In the genomic region with DNA sequence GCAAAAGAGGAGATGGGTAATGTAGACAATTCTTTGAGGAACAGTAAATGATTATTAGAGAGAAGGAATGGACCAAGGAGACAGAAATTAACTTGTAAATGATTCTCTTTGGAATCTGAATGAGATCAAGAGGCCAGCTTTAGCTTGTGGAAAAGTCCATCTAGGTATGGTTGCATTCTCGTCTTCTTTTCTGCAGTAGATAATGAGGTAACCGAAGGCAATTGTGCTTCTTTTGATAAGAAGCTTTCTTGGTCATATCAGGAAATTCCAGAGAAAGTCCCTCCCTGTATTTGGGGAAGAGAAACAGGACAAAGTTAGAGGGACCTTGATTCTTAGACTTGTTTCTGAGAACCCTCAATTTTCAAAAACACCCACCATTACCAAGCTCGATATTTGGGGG, we compare ENCODE assay signal across 12 cellular contexts.
DNase-seq lines count a peak whose midpoint lies in the region; ATAC-seq and TF ChIP-seq lines count a peak whose summit lies in the region.
"Had no signal": no experiment of that assay in that cellular context is flagged by ENCODE, and none has a peak within 500 bp of the region (broad histone marks: within the 10 kb centered on the region; RNA-seq: fewer than 3 reads in every experiment).

No MANE protein-coding gene starts in this region.

- POLR2A ChIA-PET in SK-N-SH (lab: Yijun Ruan, JAX) = interaction anchor here (0.7 to 1.9 kb wide), 11 partner anchors 9 to 1747 kb away, joined by 3 to 20 read pairs (median 4); a partner anchor contains a TSS

- no peak for TF ChIP-seq EP300 in SK-N-SH (IDR thresholded peaks at IDR 0.05; ENCODE audit: borderline replicate concordance in 1 of 2, low read depth in 1 of 2, low read length in 1 of 2)

- peaks cover 22% of the 10 kb centered on the region for H3K36me3 Mint-ChIP-seq in effector memory CD8-positive, alpha-beta T cell (ENCODE audit: insufficient read depth)

- WGBS in SK-N-SH (ENCODE audit: low lambda C conversion rate) = 84% methylated on average over 3 of the region's 3 CpGs
- no CpG with 5 or more reads among the region's 3 CpGs for WGBS in trophoblast cell (ENCODE audit: extremely low coverage, insufficient coverage, insufficient read length)

- H3K27ac ChIP-seq in SK-N-SH (ENCODE audit: low read depth in 2 of 2, low read length in 1 of 2) = peak overlapping the region; percentile 69 to 98
- H3K27ac ChIP-seq in OCI-LY1 (ENCODE audit: low read depth, low read length, poor library complexity, severe bottlenecking) = peak overlapping the region; percentile 99
- H3K27ac ChIP-seq in trophoblast cell (ENCODE audit: low read depth, low read length) = peak overlapping the region; percentile 53
- H3K27ac ChIP-seq: 22Rv1, WERI-Rb-1 had no signal

- H3K9ac ChIP-seq in SK-N-SH = peak overlapping the region; percentile 72; the same call in 1 of the 2 replicates
- peak overlapping the region; percentile 94 for H3K9ac ChIP-seq in OCI-LY1 (ENCODE audit: low read length)
- no peak overlapping the region for H3K9ac ChIP-seq in trophoblast cell (ENCODE audit: low read length)

- no peak overlapping the region for H3K23ac ChIP-seq in trophoblast cell (ENCODE audit: low read length)

- H3K4me3 ChIP-seq in SK-N-SH (ENCODE audit: low read depth in 2 of 2, low read length in 1 of 2) (no peak overlapping the region), OCI-LY1 (ENCODE audit: low read depth, low read length, poor library complexity, severe bottlenecking) (peak overlapping the region; percentile 76), trophoblast cell (ENCODE audit: low read depth, low read length) (no peak overlapping the region)

- H3K14ac ChIP-seq in trophoblast cell (ENCODE audit: low read length) = no peak overlapping the region

- TF ChIP-seq CTCF in SK-N-SH (IDR thresholded peaks at IDR 0.05) (no peak), OCI-LY1 (IDR thresholded peaks at IDR 0.05; ENCODE audit: low read length) (no peak), GM20000 (IDR thresholded peaks at IDR 0.05; ENCODE audit: extremely low read depth, missing control alignments) (no peak)

- H3K9me3 Mint-ChIP-seq in effector memory CD8-positive, alpha-beta T cell = no peaks in the 10 kb centered on the region

- no peaks in the 10 kb centered on the region for H3K27me3 Mint-ChIP-seq in effector memory CD8-positive, alpha-beta T cell

- peak overlapping the region; percentile 90 to 96 for H3K4me3 Mint-ChIP-seq in effector memory CD8-positive, alpha-beta T cell

- H3K27me3 ChIP-seq in SK-N-SH (ENCODE audit: insufficient read depth) (no peaks in the 10 kb centered on the region), OCI-LY1 (ENCODE audit: insufficient read depth, low read length) (no peaks in the 10 kb centered on the region), trophoblast cell (ENCODE audit: insufficient read depth, low read length) (no peaks in the 10 kb centered on the region)

- no peak for TF ChIP-seq RAD21 in SK-N-SH (IDR thresholded peaks at IDR 0.05; ENCODE audit: low read length)

- ATAC-seq in SK-N-SH treated with all-trans-retinoic acid at 6 μM for 48 hours (no peak), HG02571 (IDR thresholded peaks at IDR 0.05; ENCODE audit: unreplicated experiment) (no peak)
- ATAC-seq in effector memory CD8-positive, alpha-beta T cell (replicated peaks) = no peak

- no peak overlapping the region for H2BK12ac ChIP-seq in trophoblast cell (ENCODE audit: low read length)

- H3K9me2 ChIP-seq in SK-N-SH (no peaks in the 10 kb centered on the region), OCI-LY1 (ENCODE audit: low read depth, low read length) (no peaks in the 10 kb centered on the region)

- no peak overlapping the region for H3K18ac ChIP-seq in trophoblast cell (ENCODE audit: low read length)

- no peak overlapping the region for H2BK5ac ChIP-seq in trophoblast cell (ENCODE audit: low read depth, low read length, poor library complexity)

- no peak overlapping the region for H4K12ac ChIP-seq in trophoblast cell (ENCODE audit: low read depth, low read length)

- no peak overlapping the region for H3K4ac ChIP-seq in trophoblast cell (ENCODE audit: low read depth, low read length)

- H3K9me3 ChIP-seq in SK-N-SH (no peaks in the 10 kb centered on the region), OCI-LY1 (ENCODE audit: low read length) (no peaks in the 10 kb centered on the region), trophoblast cell (ENCODE audit: insufficient read depth, low read depth, low read length) (no peaks in the 10 kb centered on the region)
- H3K9me3 ChIP-seq: thoracic aorta had no signal

- H3K79me1 ChIP-seq in trophoblast cell (ENCODE audit: low read length) = peaks cover 8% of the 10 kb centered on the region

- H3K79me2 ChIP-seq in SK-N-SH (ENCODE audit: insufficient read depth) (peaks cover 39% of the 10 kb centered on the region; the same call in 1 of the 2 replicates), OCI-LY1 (ENCODE audit: insufficient read depth, low read length) (no peaks in the 10 kb centered on the region), trophoblast cell (ENCODE audit: control insufficient read depth, insufficient read depth, low read length, poor library complexity) (peaks cover 3% of the 10 kb centered on the region)

- no peak overlapping the region for H4K91ac ChIP-seq in trophoblast cell (ENCODE audit: low read depth, low read length)

- peaks cover 10 to 23% of the 10 kb centered on the region in 2 experiments for H3K36me3 ChIP-seq in SK-N-SH (replicated peaks in 1 of 2; ENCODE audit: control insufficient read depth in 1 of 2, insufficient read depth in 2 of 2, low read length in 1 of 2)
- peaks cover 4% of the 10 kb centered on the region for H3K36me3 ChIP-seq in OCI-LY1 (ENCODE audit: insufficient read depth, low read length)
- H3K36me3 ChIP-seq in trophoblast cell (ENCODE audit: control insufficient read depth in 1 of 2, insufficient read depth in 2 of 2, low read length in 2 of 2) = no peaks in the 10 kb centered on the region
- H3K36me3 ChIP-seq: thoracic aorta, WERI-Rb-1 had no signal

- peak overlapping the region; percentile 97 to 98 for H3K27ac Mint-ChIP-seq in effector memory CD8-positive, alpha-beta T cell

- H2AK5ac ChIP-seq in trophoblast cell (ENCODE audit: low read length) = no peak overlapping the region

- H2AFZ ChIP-seq in SK-N-SH (ENCODE audit: low read depth) (peak overlapping the region; percentile 49; the same call in 1 of the 2 replicates), OCI-LY1 (ENCODE audit: low read length) (no peak overlapping the region), trophoblast cell (ENCODE audit: insufficient read depth, low read length, poor library complexity) (no peak overlapping the region)

- no peak overlapping the region for H3K4me2 ChIP-seq in SK-N-SH
- peak overlapping the region; percentile 62 for H3K4me2 ChIP-seq in OCI-LY1 (ENCODE audit: low read length)
- H3K4me2 ChIP-seq in trophoblast cell (ENCODE audit: low read length) = no peak overlapping the region

- H3K4me1 Mint-ChIP-seq in effector memory CD8-positive, alpha-beta T cell (ENCODE audit: low read depth in 2 of 2) = peaks cover 26 to 32% of the 10 kb centered on the region in 2 donors

- CTCF ChIA-PET in SK-N-SH (lab: Yijun Ruan, JAX) = interaction anchor here (0.6 to 2.0 kb wide), 4 partner anchors 12 to 934 kb away, joined by 3 to 7 read pairs (median 4); a partner anchor contains a TSS

- H4K8ac ChIP-seq in trophoblast cell (ENCODE audit: low read depth, low read length) = no peak overlapping the region

- H4K20me1 ChIP-seq in SK-N-SH (ENCODE audit: insufficient read depth) = no peaks in the 10 kb centered on the region
- no peaks in the 10 kb centered on the region for H4K20me1 ChIP-seq in OCI-LY1 (ENCODE audit: insufficient read depth, low read length)

- H3K4me1 ChIP-seq in SK-N-SH (ENCODE audit: control insufficient read depth in 1 of 2, insufficient read depth in 2 of 2, low read depth in 1 of 2, low read length in 1 of 2) (peaks cover 12 to 14% of the 10 kb centered on the region in 2 experiments), OCI-LY1 (ENCODE audit: insufficient read depth, low read length, severe bottlenecking) (peaks cover 58% of the 10 kb centered on the region), trophoblast cell (ENCODE audit: control insufficient read depth in 1 of 2, insufficient read depth in 2 of 2, low read length in 2 of 2) (no peaks in the 10 kb centered on the region)

- no peak for DNase-seq in SK-N-SH
- no peak for DNase-seq in effector memory CD8-positive, alpha-beta T cell
- DNase-seq in trophoblast cell = peak in 1 of 2 donors; percentile 5
- DNase-seq in NCI-H82 (lab: John Stamatoyannopoulos, UW) = no peak
- no peak for DNase-seq in GM20000 (ENCODE audit: low spot score)
- DNase-seq: NCI-H774, WERI-Rb-1 had no signal

- no peak overlapping the region for H2BK120ac ChIP-seq in trophoblast cell (ENCODE audit: insufficient read depth, low read length, poor library complexity)

- H3F3A ChIP-seq in SK-N-SH (replicated peaks; ENCODE audit: insufficient read depth) (peaks cover 33% of the 10 kb centered on the region), OCI-LY1 (ENCODE audit: insufficient read depth, low read length) (peaks cover 3% of the 10 kb centered on the region; the same call in 1 of the 2 replicates)

TF ChIP-seq in SK-N-SH, 30 proteins besides CTCF, POLR2A, EP300 and RAD21 (continues in another document):
- TF ChIP-seq FOXJ3 (CRISPR knock-in tag; IDR thresholded peaks at IDR 0.05) = no peak

TF ChIP-seq in SK-N-SH treated with all-trans-retinoic acid at 6 μM for 48 hours, 23 proteins besides CTCF, POLR2A, EP300 and RAD21:
- TF ChIP-seq BACH2 (CRISPR knock-in tag; IDR thresholded peaks at IDR 0.05; ENCODE audit: borderline replicate concordance) = no peak
- no peak for TF ChIP-seq ZFP30 (CRISPR knock-in tag; IDR thresholded peaks at IDR 0.05)
- no peak for TF ChIP-seq SNAI2 (CRISPR knock-in tag; IDR thresholded peaks at IDR 0.05)
- TF ChIP-seq GLIS3 (CRISPR knock-in tag; IDR thresholded peaks at IDR 0.05) = no peak
- no peak for TF ChIP-seq ARNTL (CRISPR knock-in tag; IDR thresholded peaks at IDR 0.05; ENCODE audit: borderline replicate concordance, low read depth)
- TF ChIP-seq CSDC2 (CRISPR knock-in tag; IDR thresholded peaks at IDR 0.05) = no peak
